ENCODE assay signal across 8 cellular contexts in the genomic region with DNA sequence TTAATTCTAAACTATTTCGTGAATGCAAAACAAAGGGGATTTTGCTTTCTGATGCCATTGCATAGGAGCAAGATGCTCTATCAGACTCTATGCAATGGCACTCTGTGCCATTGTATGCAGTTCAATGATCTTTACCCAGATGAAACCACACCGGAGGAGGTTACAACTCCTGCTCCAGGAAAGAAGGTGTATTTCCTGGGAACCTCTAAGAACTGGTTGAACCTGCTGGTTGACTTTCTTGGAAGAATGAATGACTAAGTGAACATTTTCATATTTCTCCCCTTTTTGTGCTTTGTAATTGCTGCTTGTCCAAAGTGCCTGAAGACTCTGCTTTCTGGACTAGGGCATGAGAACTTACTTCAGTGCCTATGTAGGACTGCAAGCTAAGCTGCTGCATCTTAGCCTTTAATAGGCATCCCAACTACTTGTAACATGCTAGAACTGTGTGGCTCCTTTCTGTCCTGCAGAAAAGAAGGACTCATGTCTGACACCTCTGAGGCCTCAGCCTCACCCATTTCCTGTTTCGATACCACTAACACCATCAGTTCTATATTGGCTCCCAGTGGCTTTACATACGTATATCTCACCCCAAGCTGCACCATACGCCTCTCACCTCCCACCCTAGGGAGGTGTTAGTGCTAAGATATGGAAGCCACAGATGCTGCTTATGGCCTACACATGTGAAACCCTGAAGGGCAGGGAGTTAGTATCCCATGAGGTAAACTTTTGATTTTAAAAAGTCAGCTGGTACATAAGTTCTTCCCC.
DNase-seq lines count a peak whose midpoint lies in the region; ATAC-seq and TF ChIP-seq lines count a peak whose summit lies in the region.

No MANE protein-coding gene starts in this region.

- peak; percentile 32 for DNase-seq in LNCaP clone FGC (ENCODE audit: low read depth)
- DNase-seq in foreskin keratinocyte = peak; percentile 77 to 91
- no peak for DNase-seq in cardiac septum (ENCODE audit: low spot score)
- no peak for DNase-seq in left ventricle myocardium superior
- no peak for DNase-seq in activated naive CD4-positive, alpha-beta T cell treated with Interleukin-2 at 50 U/mL for 16 hours
- DNase-seq in cerebellar cortex (ENCODE audit: low spot score) = no peak

- H3K4me3 ChIP-seq in LNCaP clone FGC (ENCODE audit: low read depth, low read length) = no peak overlapping the region

- TF ChIP-seq CTCF in LNCaP clone FGC (IDR thresholded peaks at IDR 0.05; ENCODE audit: control insufficient read depth, extremely low read depth, insufficient read depth) (no peak), foreskin keratinocyte (conservative IDR thresholded peaks at IDR 0.05) (no peak)

- ATAC-seq in GM18508 (IDR thresholded peaks at IDR 0.05; ENCODE audit: insufficient read depth, unreplicated experiment) (peak; percentile 94), GM21619 (IDR thresholded peaks at IDR 0.05; ENCODE audit: unreplicated experiment) (peak; percentile 96), foreskin keratinocyte (peak; percentile 88), left ventricle myocardium superior (no peak)

- intact Hi-C loops in cardiac septum (cut with DNase I) (loop anchor here (10.0 kb wide), 3 partner anchors 45 to 155 kb away; no protein-coding TSS in a partner anchor), left ventricle myocardium superior (cut with micrococcal nuclease) (no loop called here)

- H3K4me1 ChIP-seq in foreskin keratinocyte = peaks cover 21% of the 10 kb centered on the region

- no peaks in the 10 kb centered on the region for H3K27me3 ChIP-seq in foreskin keratinocyte

- H3K27ac ChIP-seq in foreskin keratinocyte = peak overlapping the region; percentile 69

Comparison
In these comparisons a context has a peak if more than half of its experiments do, and no peak if none do; other contexts are left out.
1. DNase-seq: peak in LNCaP clone FGC (single experiment) and foreskin keratinocyte (2 of 2); none in cardiac septum (single experiment), left ventricle myocardium superior (single experiment), activated naive CD4-positive, alpha-beta T cell treated with Interleukin-2 at 50 U/mL for 16 hours (single experiment) and cerebellar cortex (single experiment).